In the genomic region with DNA sequence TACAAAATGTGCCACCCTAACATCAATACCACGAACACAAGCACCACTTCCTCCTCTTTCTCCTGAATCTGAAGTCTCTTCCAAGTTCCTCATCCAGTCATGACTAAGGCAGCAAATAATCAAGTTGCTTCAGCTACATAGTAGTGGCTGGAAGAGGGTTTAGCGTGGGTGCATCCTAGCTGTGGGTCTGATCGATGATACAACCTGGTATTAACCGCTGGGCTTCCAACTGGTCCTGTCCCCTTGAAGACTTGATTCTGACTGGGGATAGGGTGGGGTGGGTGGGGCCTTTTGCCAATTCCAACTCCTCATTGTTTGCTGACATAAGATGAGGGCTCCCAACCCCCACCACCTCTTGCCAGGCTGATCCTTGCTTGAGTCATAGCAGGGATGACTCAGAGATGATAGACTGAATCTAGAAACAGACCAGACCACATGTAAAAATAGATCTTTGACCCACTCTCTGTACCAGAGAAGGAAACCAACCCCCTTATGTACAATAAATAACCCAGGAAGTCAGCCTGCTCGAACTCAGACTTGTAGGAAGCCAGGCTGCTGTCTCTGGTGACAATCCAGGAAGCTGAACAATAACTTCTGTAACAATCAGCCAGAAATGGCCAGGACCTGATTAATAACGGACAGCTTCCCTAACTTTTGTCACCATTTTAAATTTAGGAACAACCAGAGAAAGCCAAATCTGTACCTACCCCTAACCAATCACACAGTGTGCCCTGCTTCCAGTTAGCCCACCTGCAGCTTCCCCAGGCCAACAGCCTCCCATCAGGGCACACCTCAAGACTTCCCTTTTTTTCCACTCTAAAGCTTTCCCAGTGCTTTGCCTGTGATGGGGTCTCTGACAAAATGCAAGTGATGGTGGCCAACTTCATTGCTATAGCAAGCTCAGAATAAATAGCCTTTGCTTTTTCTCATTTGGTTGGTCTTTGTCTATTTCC, we compare ENCODE assay signal across 8 cellular contexts.
DNase-seq lines count a peak whose midpoint lies in the region; ATAC-seq, FAIRE-seq and TF ChIP-seq lines count a peak whose summit lies in the region.

No MANE protein-coding gene starts in this region.

- no peaks in the 10 kb centered on the region for H3K27me3 ChIP-seq in keratinocyte (ENCODE audit: control insufficient read depth, extremely low read depth, insufficient read depth, low read length)

- peak; percentile 74 for FAIRE-seq in keratinocyte (lab: Jason Lieb, UNC)

- H4K20me1 ChIP-seq in OCI-LY7 (ENCODE audit: insufficient read depth, low read length) (no peaks in the 10 kb centered on the region), keratinocyte (ENCODE audit: control insufficient read depth, extremely low read depth, insufficient read depth, low read length) (no peaks in the 10 kb centered on the region)

- peak; percentile 97 for ATAC-seq in HG02885 (IDR thresholded peaks at IDR 0.05; ENCODE audit: poor library complexity, unreplicated experiment)
- ATAC-seq in activated naive CD8-positive, alpha-beta T cell treated with anti-CD3 and anti-CD28 coated beads, Interleukin-2, amount 10 ng/mL, durations not matched to agents 7 days and 5 days (ENCODE audit: low read depth): peak; percentile 83

- peak; percentile 56 for DNase-seq in stimulated activated naive CD4-positive, alpha-beta T cell treated with Interleukin-2 at 50 U/mL for 16 hours (lab: John Stamatoyannopoulos, UW)
- DNase-seq in stimulated activated naive CD4-positive, alpha-beta T cell (lab: John Stamatoyannopoulos, UW): no peak
- DNase-seq in OCI-LY7 (ENCODE audit: low spot score) (peak; percentile 21), keratinocyte (ENCODE audit: low read depth, low spot score) (peak; percentile 93), progenitor cell of endocrine pancreas (ENCODE audit: low spot score, unreplicated experiment) (no peak)
- DNase-seq in activated naive CD8-positive, alpha-beta T cell treated with anti-CD3 and anti-CD28 coated beads, Interleukin-2, amount 10 ng/mL, durations not matched to agents 7 days and 5 days: no peak
- peak; percentile 25 to 68 for DNase-seq in stimulated activated CD8-positive, alpha-beta memory T cell treated with anti-CD3 and anti-CD28 coated beads, Interleukin-7, amount 100 ng/mL, for 48 hours (ENCODE audit: extremely low read depth in 1 of 2, low read depth in 1 of 2)

- H3K9me2 ChIP-seq in OCI-LY7 (ENCODE audit: insufficient read depth, low read length): no peaks in the 10 kb centered on the region

- H2AFZ ChIP-seq in OCI-LY7 (ENCODE audit: low read length) (peak overlapping the region; percentile 86), keratinocyte (ENCODE audit: control insufficient read depth, low read length) (peak overlapping the region; percentile 42)

- H3K27ac Mint-ChIP-seq in activated naive CD8-positive, alpha-beta T cell treated with anti-CD3 and anti-CD28 coated beads, Interleukin-2, amount 10 ng/mL, durations not matched to agents 7 days and 5 days: peak overlapping the region; percentile 69
- H3K27ac Mint-ChIP-seq in progenitor cell of endocrine pancreas: no peak overlapping the region

- CTCF ChIA-PET in OCI-LY7 (lab: Charles Lee; ENCODE audit: unreplicated experiment): interaction anchor here (1.3 kb wide), 1 partner anchor 16 kb away, joined by 3 read pairs; no protein-coding TSS in a partner anchor

- POLR2A ChIA-PET in OCI-LY7 (lab: Charles Lee): interaction anchor here (0.6 to 1.1 kb wide), 4 partner anchors 9 to 674 kb away, joined by 3 read pairs; no protein-coding TSS in a partner anchor
- POLR2A ChIA-PET in activated naive CD8-positive, alpha-beta T cell treated with anti-CD3 and anti-CD28 coated beads, Interleukin-2, amount 10 ng/mL, durations not matched to agents 7 days and 5 days (lab: Charles Lee): interaction anchor here (0.6 kb wide), 1 partner anchor 62 kb away, joined by 3 read pairs; no protein-coding TSS in a partner anchor

- H3K9me1 ChIP-seq in keratinocyte (ENCODE audit: control insufficient read depth, extremely low read depth, insufficient read depth, low read length): no peaks in the 10 kb centered on the region

- H3K9me3 ChIP-seq in OCI-LY7 (ENCODE audit: low read length) (no peaks in the 10 kb centered on the region), keratinocyte (ENCODE audit: control insufficient read depth, low read depth, low read length) (no peaks in the 10 kb centered on the region)

- H3K79me2 ChIP-seq in OCI-LY7 (ENCODE audit: insufficient read depth, low read depth, low read length): no peaks in the 10 kb centered on the region
- H3K79me2 ChIP-seq in keratinocyte (ENCODE audit: control insufficient read depth, insufficient read depth, low read length): no peaks in the 10 kb centered on the region

- no peak overlapping the region for H3K4me3 ChIP-seq in OCI-LY7 (ENCODE audit: low read depth, low read length, poor library complexity, severe bottlenecking)
- H3K4me3 ChIP-seq in keratinocyte (ENCODE audit: control insufficient read depth in 2 of 3, extremely low read depth in 1 of 3, insufficient read depth in 2 of 3, low read depth in 1 of 3, low read length in 3 of 3): peak overlapping the region in 2 of 3 experiments; percentile 11 to 15

- intact Hi-C loops in OCI-LY7 (cut with micrococcal nuclease; ENCODE audit: unreplicated experiment): loop anchor here (2.0 to 5.0 kb wide), 4 partner anchors 201 to 1230 kb away; partner anchors contain the start of gene MAN1A1

- H3K9me3 Mint-ChIP-seq in activated naive CD8-positive, alpha-beta T cell treated with anti-CD3 and anti-CD28 coated beads, Interleukin-2, amount 10 ng/mL, durations not matched to agents 7 days and 5 days: peaks cover 10% of the 10 kb centered on the region
- H3K9me3 Mint-ChIP-seq in progenitor cell of endocrine pancreas (ENCODE audit: low read depth): no peaks in the 10 kb centered on the region

- BruUV-seq in OCI-LY7 (replicated peaks; lab: Mats Ljungman, UMichigan): no TSS peak

- H3K36me3 ChIP-seq in OCI-LY7 (ENCODE audit: insufficient read depth, low read length) (no peaks in the 10 kb centered on the region), keratinocyte (ENCODE audit: control insufficient read depth in 2 of 2, extremely low read depth in 1 of 2, insufficient read depth in 2 of 2, low read length in 2 of 2) (no peaks in the 10 kb centered on the region)

- H3K4me3 Mint-ChIP-seq in activated naive CD8-positive, alpha-beta T cell treated with anti-CD3 and anti-CD28 coated beads, Interleukin-2, amount 10 ng/mL, durations not matched to agents 7 days and 5 days: no peak overlapping the region
- H3K4me3 Mint-ChIP-seq in progenitor cell of endocrine pancreas (ENCODE audit: low read depth): no peak overlapping the region

- H3K4me1 ChIP-seq in OCI-LY7 (ENCODE audit: insufficient read depth, low read length, poor library complexity, severe bottlenecking) (peaks cover 6% of the 10 kb centered on the region), keratinocyte (ENCODE audit: control insufficient read depth, extremely low read depth, insufficient read depth, low read length) (peaks cover 29% of the 10 kb centered on the region)

- peaks cover 33% of the 10 kb centered on the region for H3K4me1 Mint-ChIP-seq in activated naive CD8-positive, alpha-beta T cell treated with anti-CD3 and anti-CD28 coated beads, Interleukin-2, amount 10 ng/mL, durations not matched to agents 7 days and 5 days
- no peaks in the 10 kb centered on the region for H3K4me1 Mint-ChIP-seq in progenitor cell of endocrine pancreas (ENCODE audit: low read depth)

- dilution Hi-C loops in keratinocyte (cut with MboI; ENCODE audit: extremely low pct_ligation_motif_present, low sequenced_read_pairs): no loop called here

- H3K9ac ChIP-seq in keratinocyte (ENCODE audit: control insufficient read depth, extremely low read depth, insufficient read depth, low read length): peak overlapping the region; percentile 46

- H3K27ac ChIP-seq in OCI-LY7 (ENCODE audit: low read depth, low read length, poor library complexity, severe bottlenecking): no peak overlapping the region
- peak overlapping the region; percentile 71 for H3K27ac ChIP-seq in keratinocyte (ENCODE audit: control insufficient read depth, insufficient read depth, low read length)

- no peak overlapping the region for H3K4me2 ChIP-seq in OCI-LY7 (ENCODE audit: low read length)
- H3K4me2 ChIP-seq in keratinocyte (ENCODE audit: control insufficient read depth, extremely low read depth, insufficient read depth, low read depth, low read length): peak overlapping the region; percentile 76

- no peak for TF ChIP-seq CTCF in OCI-LY7 (conservative IDR thresholded peaks at IDR 0.05; ENCODE audit: low read length)
- TF ChIP-seq CTCF in keratinocyte (optimal IDR thresholded peaks at IDR 0.05 in 1 of 3, IDR thresholded peaks at IDR 0.05 in 1 of 3, conservative IDR thresholded peaks at IDR 0.05 in 1 of 3; ENCODE audit: extremely low read depth in 1 of 3, insufficient read depth in 2 of 3, low read length in 3 of 3): no peak
- no peak for TF ChIP-seq CTCF in progenitor cell of endocrine pancreas (IDR thresholded peaks at IDR 0.05; ENCODE audit: unreplicated experiment)

- H3K27me3 Mint-ChIP-seq in activated naive CD8-positive, alpha-beta T cell treated with anti-CD3 and anti-CD28 coated beads, Interleukin-2, amount 10 ng/mL, durations not matched to agents 7 days and 5 days: peaks cover 3% of the 10 kb centered on the region
- H3K27me3 Mint-ChIP-seq in progenitor cell of endocrine pancreas: peaks cover 3% of the 10 kb centered on the region

- peaks cover 13% of the 10 kb centered on the region for H3K36me3 Mint-ChIP-seq in activated naive CD8-positive, alpha-beta T cell treated with anti-CD3 and anti-CD28 coated beads, Interleukin-2, amount 10 ng/mL, durations not matched to agents 7 days and 5 days
- no peaks in the 10 kb centered on the region for H3K36me3 Mint-ChIP-seq in progenitor cell of endocrine pancreas (ENCODE audit: insufficient read depth)

Comparison
In these comparisons a context has a peak if more than half of its experiments do, and no peak if none do; other contexts are left out.
1. DNase-seq: peak in stimulated activated naive CD4-positive, alpha-beta T cell treated with Interleukin-2 at 50 U/mL for 16 hours (single experiment), OCI-LY7 (single experiment), keratinocyte (single experiment) and stimulated activated CD8-positive, alpha-beta memory T cell treated with anti-CD3 and anti-CD28 coated beads, Interleukin-7, amount 100 ng/mL, for 48 hours (2 of 2); none in stimulated activated naive CD4-positive, alpha-beta T cell (0 of 6), activated naive CD8-positive, alpha-beta T cell treated with anti-CD3 and anti-CD28 coated beads, Interleukin-2, amount 10 ng/mL, durations not matched to agents 7 days and 5 days (single experiment) and progenitor cell of endocrine pancreas (single experiment).